Comparison of ENCODE assay signal across 30 cellular contexts in the genomic region with DNA sequence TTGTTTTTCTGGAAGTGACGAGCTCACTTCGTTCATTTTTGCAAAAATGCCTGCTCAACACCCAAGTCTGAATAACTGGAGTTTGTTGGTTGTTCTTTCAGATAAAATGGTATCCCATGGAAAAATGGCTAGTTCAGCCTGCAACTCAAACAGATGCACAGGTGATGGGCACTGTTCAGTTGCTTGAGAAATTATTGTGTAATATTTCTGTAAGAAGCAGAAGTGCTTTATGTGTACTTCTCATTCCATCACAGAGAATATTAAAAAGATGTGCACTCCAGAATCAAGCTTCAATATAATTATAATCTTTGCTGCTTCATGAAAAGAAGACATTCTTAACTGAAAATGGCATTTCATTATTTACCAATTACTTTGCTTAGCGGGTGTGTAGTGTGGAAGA. TPM values are rescaled to one million over a fixed set of nuclear protein-coding genes. Genes with fewer than 3 reads are reported as not detected.
"Had no signal": no experiment of that assay in that cellular context is flagged by ENCODE, and none has a peak within 500 bp of the region (broad histone marks: within the 10 kb centered on the region; RNA-seq: fewer than 3 reads in every experiment).

No MANE protein-coding gene starts in this region.

- H3K4me1 ChIP-seq: left lung, lower lobe of right lung, pancreas, prostate gland, sigmoid colon, spleen, suprapubic skin, tibial artery, upper lobe of right lung had no signal

- FAIRE-seq: islet of Langerhans, kidney, pancreas, small intestine, urothelium cell line had no signal

- H3K27ac ChIP-seq: left lung, lower lobe of right lung, pancreas, prostate gland, sigmoid colon, spleen, suprapubic skin, thoracic aorta, tibial artery, upper lobe of right lung had no signal

- H3K27me3 ChIP-seq: pancreas had no signal

- H3K4me3 ChIP-seq: left lung, lower lobe of right lung, pancreas, prostate gland, sigmoid colon, spleen, suprapubic skin, thoracic aorta, tibial artery, upper lobe of right lung had no signal

- ATAC-seq: left colon; left lung; lower lobe of right lung; naive thymus-derived CD8-positive, alpha-beta T cell; pancreas; right cardiac atrium; stimulated activated effector memory CD8-positive, alpha-beta T cell treated with anti-CD3 and anti-CD28 coated beads, Interleukin-12 subunit alpha, Interleukin-12 subunit beta, amount 100 ng/mL, for 72 hours; upper lobe of right lung had no signal

- H3K9me3 ChIP-seq: left lung, lower lobe of right lung, pancreas, prostate gland, sigmoid colon, spleen, suprapubic skin, thoracic aorta, tibial artery, upper lobe of right lung had no signal

- H3K36me3 ChIP-seq: left lung, lower lobe of right lung, pancreas, prostate gland, sigmoid colon, spleen, suprapubic skin, thoracic aorta, tibial artery, upper lobe of right lung had no signal

- DNase-seq: hypothalamus; immature natural killer cell; kidney; left colon; left lung; lower lobe of right lung; mammary epithelial cell; mesenchymal stem cell; naive thymus-derived CD8-positive, alpha-beta T cell; nucleus accumbens; pancreas; posterior cingulate gyrus; retina; right cardiac atrium; sigmoid colon; small intestine; stimulated activated CD4-positive, alpha-beta T cell treated with anti-CD3 and anti-CD28 coated beads, Interleukin-4, amount 100 ng/mL, for 24 hours; stimulated activated naive CD4-positive, alpha-beta T cell; tibial artery; trophoblast cell had no signal

RNA-seq across cellular contexts. Expression of gene SYT2, which starts 9.1 kb away (rescaled TPM):
- total RNA-seq: liver; lower lobe of right lung; naive thymus-derived CD8-positive, alpha-beta T cell; osteoblast; right cardiac atrium had no signal
